In the genomic region with DNA sequence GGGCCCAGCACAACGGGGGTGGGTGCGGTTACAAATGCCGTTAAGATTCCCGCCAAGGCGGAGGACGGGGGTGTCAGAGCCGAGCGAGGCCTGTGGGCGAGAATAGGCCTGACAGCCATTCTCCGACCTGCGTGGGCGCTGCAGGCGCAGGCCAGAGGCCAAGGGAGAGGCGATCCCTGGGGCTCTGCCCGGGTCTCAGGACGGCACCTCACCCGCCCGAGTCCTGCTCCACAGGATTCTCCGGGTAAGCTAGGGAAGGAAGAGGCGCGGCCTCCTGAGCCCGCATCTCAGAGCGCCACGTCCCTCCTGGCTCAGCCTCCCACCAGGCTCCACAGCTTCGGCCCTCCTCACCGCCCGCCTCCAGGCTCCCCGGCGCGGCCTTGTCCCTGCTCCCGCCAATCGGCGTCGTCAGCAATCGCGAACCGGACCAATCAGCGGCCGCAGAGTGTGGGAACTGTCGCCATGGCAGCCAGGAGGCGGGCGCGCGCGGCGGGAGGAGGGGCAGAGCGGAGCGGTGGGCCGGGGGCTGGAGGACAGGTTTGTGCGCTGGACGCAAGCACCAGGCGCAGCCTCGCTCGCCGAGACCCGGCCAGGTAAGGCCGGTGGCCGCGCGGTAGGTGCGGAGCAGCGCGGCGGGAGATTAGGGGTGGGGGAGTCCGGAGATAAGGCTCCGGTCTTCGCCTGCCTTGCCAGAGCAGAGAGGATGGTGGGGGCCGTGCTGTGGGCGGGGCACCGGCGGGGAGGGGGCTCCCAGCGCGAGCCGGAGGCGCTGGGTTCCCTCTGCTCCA, we compare ENCODE assay signal across 8 cellular contexts. TPM values are rescaled to one million over a fixed set of nuclear protein-coding genes. Genes with fewer than 3 reads are reported as not detected.
DNase-seq lines count a peak whose midpoint lies in the region; ATAC-seq and TF ChIP-seq lines count a peak whose summit lies in the region.

A gene (plus strand): TSS at position 504 of the 788 bp plus-strand sequence. CDS start 18,585 bp downstream, outside the sequence.

- peak within 1 kb of the TSS; percentile 90 for H3K27ac Mint-ChIP-seq in activated naive CD4-positive, alpha-beta T cell treated with anti-CD3 and anti-CD28 coated beads, Interleukin-2, amount 50 U/mL, for 24 hours

- peak within 1 kb of the TSS; percentile 78 for H3K27ac ChIP-seq in suprapubic skin

- 0% methylated on average over 51 of the region's 75 CpGs for WGBS in suprapubic skin

- ATAC-seq in HG02588 (IDR thresholded peaks at IDR 0.05; ENCODE audit: unreplicated experiment) (peak; percentile 99), SK-N-SH treated with all-trans-retinoic acid at 6 μM for 48 hours (peak; percentile 98)

- TF ChIP-seq POLR2A in suprapubic skin (IDR thresholded peaks at IDR 0.05) = peak in 1 of 2 donors; percentile 42

- H3K9me3 ChIP-seq in suprapubic skin = no peaks in the 10 kb centered on the region

- DNase-seq in GM06990 (ENCODE audit: extremely low read depth, insufficient read length) = peak; percentile 94
- peak; percentile 96 for DNase-seq in NCI-H1092 (lab: John Stamatoyannopoulos, UW)
- DNase-seq in globus pallidus (ENCODE audit: low spot score) = peak; percentile 96
- peak; percentile 78 to 99 (median 95) for DNase-seq in nucleus accumbens (lab: John Stamatoyannopoulos, UW)
- DNase-seq in suprapubic skin (ENCODE audit: low spot score in 2 of 2) = peak; percentile 97 to 99

- H3K4me3 ChIP-seq in GM06990 (replicated peaks; ENCODE audit: low read depth, low read length) = peak within 1 kb of the TSS; percentile 95
- H3K4me3 ChIP-seq in suprapubic skin = peak within 1 kb of the TSS; percentile 84

- H3K36me3 Mint-ChIP-seq in activated naive CD4-positive, alpha-beta T cell treated with anti-CD3 and anti-CD28 coated beads, Interleukin-2, amount 50 U/mL, for 24 hours = no peaks in the 10 kb centered on the region

- H3K9me3 Mint-ChIP-seq in activated naive CD4-positive, alpha-beta T cell treated with anti-CD3 and anti-CD28 coated beads, Interleukin-2, amount 50 U/mL, for 24 hours = no peaks in the 10 kb centered on the region

- no peak for TF ChIP-seq EP300 in suprapubic skin (IDR thresholded peaks at IDR 0.05)

- no peaks in the 10 kb centered on the region for H3K36me3 ChIP-seq in GM06990 (ENCODE audit: control insufficient read depth, insufficient read depth, low read length)
- no peaks in the 10 kb centered on the region for H3K36me3 ChIP-seq in suprapubic skin

- H3K27me3 ChIP-seq in GM06990 (replicated peaks; ENCODE audit: control insufficient read depth, insufficient read depth, low read length) (no peaks in the 10 kb centered on the region), suprapubic skin (no peaks in the 10 kb centered on the region)

- H3K27me3 Mint-ChIP-seq in activated naive CD4-positive, alpha-beta T cell treated with anti-CD3 and anti-CD28 coated beads, Interleukin-2, amount 50 U/mL, for 24 hours = no peaks in the 10 kb centered on the region

- H3K4me1 ChIP-seq in suprapubic skin = peaks cover 35% of the 10 kb centered on the region

- peak within 1 kb of the TSS; percentile 91 for H3K4me3 Mint-ChIP-seq in activated naive CD4-positive, alpha-beta T cell treated with anti-CD3 and anti-CD28 coated beads, Interleukin-2, amount 50 U/mL, for 24 hours

- TF ChIP-seq CTCF in GM06990 (IDR thresholded peaks at IDR 0.05; ENCODE audit: insufficient read depth, low read length, poor library complexity, severe bottlenecking) (no peak), suprapubic skin (IDR thresholded peaks at IDR 0.05) (no peak)

- H3K4me1 Mint-ChIP-seq in activated naive CD4-positive, alpha-beta T cell treated with anti-CD3 and anti-CD28 coated beads, Interleukin-2, amount 50 U/mL, for 24 hours = peaks cover 49% of the 10 kb centered on the region

TF ChIP-seq in SK-N-SH treated with all-trans-retinoic acid at 6 μM for 48 hours, 23 proteins besides CTCF, POLR2A, EP300 and RAD21:
- no peak for TF ChIP-seq ESRRG (CRISPR knock-in tag; IDR thresholded peaks at IDR 0.05)
- TF ChIP-seq, protein P1, sequence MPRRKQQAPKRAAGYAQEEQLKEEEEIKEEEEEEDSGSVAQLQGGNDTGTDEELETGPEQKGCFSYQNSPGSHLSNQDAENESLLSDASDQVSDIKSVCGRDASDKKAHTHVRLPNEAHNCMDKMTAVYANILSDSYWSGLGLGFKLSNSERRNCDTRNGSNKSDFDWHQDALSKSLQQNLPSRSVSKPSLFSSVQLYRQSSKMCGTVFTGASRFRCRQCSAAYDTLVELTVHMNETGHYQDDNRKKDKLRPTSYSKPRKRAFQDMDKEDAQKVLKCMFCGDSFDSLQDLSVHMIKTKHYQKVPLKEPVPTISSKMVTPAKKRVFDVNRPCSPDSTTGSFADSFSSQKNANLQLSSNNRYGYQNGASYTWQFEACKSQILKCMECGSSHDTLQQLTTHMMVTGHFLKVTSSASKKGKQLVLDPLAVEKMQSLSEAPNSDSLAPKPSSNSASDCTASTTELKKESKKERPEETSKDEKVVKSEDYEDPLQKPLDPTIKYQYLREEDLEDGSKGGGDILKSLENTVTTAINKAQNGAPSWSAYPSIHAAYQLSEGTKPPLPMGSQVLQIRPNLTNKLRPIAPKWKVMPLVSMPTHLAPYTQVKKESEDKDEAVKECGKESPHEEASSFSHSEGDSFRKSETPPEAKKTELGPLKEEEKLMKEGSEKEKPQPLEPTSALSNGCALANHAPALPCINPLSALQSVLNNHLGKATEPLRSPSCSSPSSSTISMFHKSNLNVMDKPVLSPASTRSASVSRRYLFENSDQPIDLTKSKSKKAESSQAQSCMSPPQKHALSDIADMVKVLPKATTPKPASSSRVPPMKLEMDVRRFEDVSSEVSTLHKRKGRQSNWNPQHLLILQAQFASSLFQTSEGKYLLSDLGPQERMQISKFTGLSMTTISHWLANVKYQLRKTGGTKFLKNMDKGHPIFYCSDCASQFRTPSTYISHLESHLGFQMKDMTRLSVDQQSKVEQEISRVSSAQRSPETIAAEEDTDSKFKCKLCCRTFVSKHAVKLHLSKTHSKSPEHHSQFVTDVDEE (CRISPR knock-in tag; IDR thresholded peaks at IDR 0.05) = 0 out of 2 replicates have a peak, but pooled peaks have one; percentile 49
- no peak for TF ChIP-seq CSDC2 (CRISPR knock-in tag; IDR thresholded peaks at IDR 0.05)
- TF ChIP-seq SNAI2 (CRISPR knock-in tag; IDR thresholded peaks at IDR 0.05) = no peak
- no peak for TF ChIP-seq ZFP30 (CRISPR knock-in tag; IDR thresholded peaks at IDR 0.05)
- TF ChIP-seq BACH2 (CRISPR knock-in tag; IDR thresholded peaks at IDR 0.05; ENCODE audit: borderline replicate concordance) = no peak
- TF ChIP-seq TOX (CRISPR knock-in tag; IDR thresholded peaks at IDR 0.05; ENCODE audit: borderline replicate concordance) = no peak
- TF ChIP-seq, protein P2, sequence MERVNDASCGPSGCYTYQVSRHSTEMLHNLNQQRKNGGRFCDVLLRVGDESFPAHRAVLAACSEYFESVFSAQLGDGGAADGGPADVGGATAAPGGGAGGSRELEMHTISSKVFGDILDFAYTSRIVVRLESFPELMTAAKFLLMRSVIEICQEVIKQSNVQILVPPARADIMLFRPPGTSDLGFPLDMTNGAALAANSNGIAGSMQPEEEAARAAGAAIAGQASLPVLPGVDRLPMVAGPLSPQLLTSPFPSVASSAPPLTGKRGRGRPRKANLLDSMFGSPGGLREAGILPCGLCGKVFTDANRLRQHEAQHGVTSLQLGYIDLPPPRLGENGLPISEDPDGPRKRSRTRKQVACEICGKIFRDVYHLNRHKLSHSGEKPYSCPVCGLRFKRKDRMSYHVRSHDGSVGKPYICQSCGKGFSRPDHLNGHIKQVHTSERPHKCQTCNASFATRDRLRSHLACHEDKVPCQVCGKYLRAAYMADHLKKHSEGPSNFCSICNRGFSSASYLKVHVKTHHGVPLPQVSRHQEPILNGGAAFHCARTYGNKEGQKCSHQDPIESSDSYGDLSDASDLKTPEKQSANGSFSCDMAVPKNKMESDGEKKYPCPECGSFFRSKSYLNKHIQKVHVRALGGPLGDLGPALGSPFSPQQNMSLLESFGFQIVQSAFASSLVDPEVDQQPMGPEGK (CRISPR knock-in tag; IDR thresholded peaks at IDR 0.05; ENCODE audit: borderline replicate concordance) = peak; percentile 63; the same call in 1 of the 2 replicates

RNA-seq across cellular contexts. Expression of the gene that starts here (rescaled TPM):
- 10 to 100 TPM; 12.7 to 35.1 (median 31.1) TPM for total RNA-seq in suprapubic skin

Comparison
In these comparisons a context has a peak if more than half of its experiments do, and no peak if none do; other contexts are left out.
1. Peak in every context shown above with its lines: DNase-seq, ATAC-seq, H3K4me3 ChIP-seq and H3K27ac ChIP-seq.